Comparison of ENCODE assay signal across 16 cellular contexts in the genomic region with DNA sequence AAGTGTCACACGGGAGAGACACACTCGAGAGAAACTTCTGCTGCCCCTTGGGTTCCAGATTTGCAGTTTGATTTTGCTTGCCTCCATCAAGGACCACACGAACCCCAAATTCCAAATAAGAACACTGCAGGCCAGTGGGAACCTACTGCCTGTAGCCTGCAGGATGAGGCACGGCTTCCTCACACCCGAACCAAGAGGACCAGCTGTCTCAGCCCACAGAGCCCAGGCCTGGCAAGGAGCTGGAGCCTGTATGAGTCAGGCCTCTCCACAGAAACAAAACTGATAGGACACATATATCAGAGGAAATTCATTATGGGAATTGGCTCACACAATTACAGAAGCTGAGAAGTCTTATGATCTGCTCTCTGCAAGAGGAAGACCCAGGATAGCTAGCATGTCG.
"Had no signal": no experiment of that assay in that cellular context is flagged by ENCODE, and none has a peak within 500 bp of the region (broad histone marks: within the 10 kb centered on the region; RNA-seq: fewer than 3 reads in every experiment).

No MANE protein-coding gene starts in this region.

- H3K36me3 ChIP-seq: stomach had no signal

- H3K27ac Mint-ChIP-seq: activated naive CD8-positive, alpha-beta T cell; activated T-helper 1 cell treated with anti-CD3 and anti-CD28 coated beads, Interleukin-12 subunit alpha, Interleukin-12 subunit beta, Interleukin-2, Interleukin-4 antibody, amounts not matched to agents 30 ng/mL and 10 ng/mL and 1 ng/mL, durations not matched to agents 14 hours and 24 hours and 36 hours; stimulated activated effector memory CD8-positive, alpha-beta T cell treated with anti-CD3 and anti-CD28 coated beads, Interleukin-12 subunit alpha, Interleukin-12 subunit beta, amount 100 ng/mL, for 72 hours; T-helper 1 cell treated with Interleukin-12 subunit alpha and Interleukin-12 subunit beta and Interleukin-4 antibody, amounts not matched to agents 30 μg/mL and 1 μg/mL, for 36 hours; type B pancreatic cell had no signal

- H3K4me3 Mint-ChIP-seq: activated naive CD8-positive, alpha-beta T cell; activated T-helper 1 cell treated with anti-CD3 and anti-CD28 coated beads, Interleukin-12 subunit alpha, Interleukin-12 subunit beta, Interleukin-2, Interleukin-4 antibody, amounts not matched to agents 30 ng/mL and 10 ng/mL and 1 ng/mL, durations not matched to agents 14 hours and 24 hours and 36 hours; stimulated activated effector memory CD8-positive, alpha-beta T cell treated with anti-CD3 and anti-CD28 coated beads, Interleukin-12 subunit alpha, Interleukin-12 subunit beta, amount 100 ng/mL, for 72 hours; T-helper 1 cell treated with Interleukin-12 subunit alpha and Interleukin-12 subunit beta and Interleukin-4 antibody, amounts not matched to agents 30 μg/mL and 1 μg/mL, for 36 hours; type B pancreatic cell had no signal

- H3K4me1 ChIP-seq: body of pancreas, foreskin keratinocyte, stomach, testis had no signal

- H3K4me3 ChIP-seq: body of pancreas, stomach, testis had no signal

- ATAC-seq: body of pancreas; foreskin keratinocyte; left lobe of liver; sciatic nerve; stimulated activated effector memory CD8-positive, alpha-beta T cell treated with anti-CD3 and anti-CD28 coated beads, Interleukin-12 subunit alpha, Interleukin-12 subunit beta, amount 100 ng/mL, for 72 hours had no signal

- H3K27ac ChIP-seq: body of pancreas, foreskin keratinocyte, stomach, testis, VCaP had no signal

- H3K9me3 ChIP-seq: body of pancreas, stomach, testis had no signal

- H3K9me3 Mint-ChIP-seq: activated T-helper 1 cell treated with anti-CD3 and anti-CD28 coated beads, Interleukin-12 subunit alpha, Interleukin-12 subunit beta, Interleukin-2, Interleukin-4 antibody, amounts not matched to agents 30 ng/mL and 10 ng/mL and 1 ng/mL, durations not matched to agents 14 hours and 24 hours and 36 hours; stimulated activated effector memory CD8-positive, alpha-beta T cell treated with anti-CD3 and anti-CD28 coated beads, Interleukin-12 subunit alpha, Interleukin-12 subunit beta, amount 100 ng/mL, for 72 hours; T-helper 1 cell treated with Interleukin-12 subunit alpha and Interleukin-12 subunit beta and Interleukin-4 antibody, amounts not matched to agents 30 μg/mL and 1 μg/mL, for 36 hours; type B pancreatic cell had no signal

- H3K36me3 Mint-ChIP-seq: activated naive CD8-positive, alpha-beta T cell; stimulated activated effector memory CD8-positive, alpha-beta T cell treated with anti-CD3 and anti-CD28 coated beads, Interleukin-12 subunit alpha, Interleukin-12 subunit beta, amount 100 ng/mL, for 72 hours; type B pancreatic cell had no signal

- DNase-seq: activated CD4-positive, alpha-beta T cell treated with anti-CD3 and anti-CD28 coated beads, Interleukin-2, amount 50 U/mL, for 4 hours; activated CD4-positive, CD25-positive, alpha-beta regulatory T cell treated with anti-CD3 and anti-CD28 coated beads, Interleukin-2, amount 50 U/mL, for 72 hours; amniotic stem cell; body of pancreas; foreskin keratinocyte; stimulated activated CD4-positive, alpha-beta T cell treated with anti-CD3 and anti-CD28 coated beads, Interleukin-4, amount 100 ng/mL, for 24 hours; stomach; testis had no signal

- H3K27me3 ChIP-seq: body of pancreas, foreskin keratinocyte, stomach, testis had no signal

- H3K27me3 Mint-ChIP-seq: type B pancreatic cell had no signal
